In genomic region chr5:142713151-142713706, GRCh38 we compare ENCODE assay signal across 1 cellular context.
TF ChIP-seq lines count a peak whose summit lies in the region.

No MANE protein-coding gene starts in this region.

TF ChIP-seq in HepG2, 621 proteins besides CTCF, POLR2A, EP300 and RAD21 (continued from another document and continues in another):
- TF ChIP-seq HOMEZ (CRISPR knock-in tag; IDR thresholded peaks at IDR 0.05; ENCODE audit: low read depth) (0 out of 2 replicates have a peak, but pooled peaks have one; percentile 10), NR2F1 (CRISPR knock-in tag; IDR thresholded peaks at IDR 0.05) (no peak), ZBTB34 (CRISPR knock-in tag; IDR thresholded peaks at IDR 0.05) (0 out of 2 replicates have a peak, but pooled peaks have one; percentile 32), PPARG (CRISPR knock-in tag; conservative IDR thresholded peaks at IDR 0.05) (no peak), FOXP4 (CRISPR knock-in tag; IDR thresholded peaks at IDR 0.05) (peak; percentile 16; the same call in 1 of the 2 replicates), GABPB1 (CRISPR knock-in tag; IDR thresholded peaks at IDR 0.05) (peak; percentile 65; the same call in 1 of the 2 replicates), FOXC1 (CRISPR knock-in tag; IDR thresholded peaks at IDR 0.05; ENCODE audit: borderline replicate concordance) (no peak), ZNF7 (CRISPR knock-in tag; IDR thresholded peaks at IDR 0.05) (no peak), MIXL1 (CRISPR knock-in tag; IDR thresholded peaks at IDR 0.05) (peak; percentile 56; the same call in 1 of the 2 replicates), PLSCR1 (CRISPR knock-in tag; IDR thresholded peaks at IDR 0.05; ENCODE audit: borderline replicate concordance) (no peak), ZGPAT (CRISPR knock-in tag; IDR thresholded peaks at IDR 0.05) (peak; percentile 82), ARID3A (IDR thresholded peaks at IDR 0.05; ENCODE audit: low read depth, low read length) (no peak), ZFP62 (CRISPR knock-in tag; IDR thresholded peaks at IDR 0.05) (no peak), PHB2 (IDR thresholded peaks at IDR 0.05; ENCODE audit: partially characterized antibody) (no peak), NFATC3 (CRISPR knock-in tag; IDR thresholded peaks at IDR 0.05) (0 out of 2 replicates have a peak, but pooled peaks have one; percentile 57), ZSCAN30 (CRISPR knock-in tag; IDR thresholded peaks at IDR 0.05) (no peak), NR0B2 (CRISPR knock-in tag; IDR thresholded peaks at IDR 0.05) (no peak), ZNF503 (CRISPR knock-in tag; IDR thresholded peaks at IDR 0.05) (no peak), ZNF660 (CRISPR knock-in tag; IDR thresholded peaks at IDR 0.05; ENCODE audit: borderline replicate concordance, low read depth) (no peak), ZNF34 (CRISPR knock-in tag; IDR thresholded peaks at IDR 0.05; ENCODE audit: borderline replicate concordance) (no peak), ZFY (CRISPR knock-in tag; IDR thresholded peaks at IDR 0.05) (no peak), HMGXB3 (CRISPR knock-in tag; IDR thresholded peaks at IDR 0.05; ENCODE audit: borderline replicate concordance) (no peak), SIX4 (CRISPR knock-in tag; IDR thresholded peaks at IDR 0.05) (no peak), ERF (CRISPR knock-in tag; IDR thresholded peaks at IDR 0.05) (peak; percentile 73), IRX3 (CRISPR knock-in tag; IDR thresholded peaks at IDR 0.05; ENCODE audit: borderline replicate concordance, low read depth) (no peak), TEF (CRISPR knock-in tag; IDR thresholded peaks at IDR 0.05) (no peak), EED (CRISPR knock-in tag; IDR thresholded peaks at IDR 0.05) (no peak; the same call in 1 of the 2 replicates), HMGXB4 (CRISPR knock-in tag; IDR thresholded peaks at IDR 0.05; ENCODE audit: borderline replicate concordance in 1 of 2, low read depth in 1 of 2) (peak; percentile 97 to 98), STAT6 (CRISPR knock-in tag; IDR thresholded peaks at IDR 0.05; ENCODE audit: borderline replicate concordance) (no peak), TERF1 (CRISPR knock-in tag; IDR thresholded peaks at IDR 0.05) (no peak), ZMYM3 (CRISPR knock-in tag; IDR thresholded peaks at IDR 0.05) (0 out of 2 replicates have a peak, but pooled peaks have one; percentile 53)
